In the genomic region with DNA sequence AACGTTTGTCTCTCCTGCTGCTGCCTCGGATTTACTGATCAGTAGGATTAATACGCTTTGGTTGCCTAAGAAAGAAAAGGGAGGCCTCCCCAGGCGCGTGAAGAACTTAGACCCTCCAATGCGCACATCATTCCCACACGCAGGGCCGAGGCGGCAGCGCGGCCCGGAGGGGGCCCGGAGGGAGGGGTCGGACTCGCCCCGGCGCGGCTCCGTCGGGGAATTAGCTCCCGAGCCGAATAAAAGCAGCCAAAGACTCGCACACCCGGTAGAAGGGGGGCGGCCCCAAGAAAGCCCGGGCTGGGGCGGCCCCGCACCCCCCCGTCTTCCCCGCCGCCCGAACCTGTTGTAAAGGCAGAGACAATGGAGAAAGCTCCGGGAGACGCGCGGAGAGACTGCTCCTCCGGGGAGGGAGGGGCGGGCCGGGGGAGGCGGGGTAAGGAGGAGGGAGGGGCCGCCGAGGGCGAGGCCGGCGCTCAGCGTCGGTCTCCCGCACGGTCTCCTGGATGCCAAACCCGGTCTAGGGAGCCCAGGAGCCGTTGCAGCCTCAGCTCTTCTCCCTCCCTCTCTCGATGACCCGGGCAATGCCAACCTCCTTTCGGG, we compare ENCODE assay signal across 8 cellular contexts. TPM values are rescaled to one million over a fixed set of nuclear protein-coding genes. Genes with fewer than 3 reads are reported as not detected.
DNase-seq lines count a peak whose midpoint lies in the region; ATAC-seq and TF ChIP-seq lines count a peak whose summit lies in the region.

A gene (minus strand): TSS at position 362 of the 600 bp plus-strand sequence. CDS start 446 bp downstream, outside the sequence.

- peaks cover 13 to 25% (median 14%) of the 10 kb centered on the region in 4 donors for H3K4me1 Mint-ChIP-seq in CD4-positive, CD25-positive, alpha-beta regulatory T cell
- peaks cover 14% of the 10 kb centered on the region for H3K4me1 Mint-ChIP-seq in endodermal cell

- H3K27me3 Mint-ChIP-seq in CD4-positive, CD25-positive, alpha-beta regulatory T cell = peaks cover 59% of the 10 kb centered on the region
- peaks cover 39% of the 10 kb centered on the region for H3K27me3 Mint-ChIP-seq in endodermal cell (ENCODE audit: insufficient read depth)

- H3K36me3 ChIP-seq in CD4-positive, CD25-positive, alpha-beta regulatory T cell (ENCODE audit: control insufficient read depth, insufficient read depth, low read length) = no peaks in the 10 kb centered on the region
- no peaks in the 10 kb centered on the region for H3K36me3 ChIP-seq in endodermal cell (ENCODE audit: control insufficient read depth, insufficient read depth, low read length)
- no peaks in the 10 kb centered on the region for H3K36me3 ChIP-seq in mucosa of stomach (ENCODE audit: control insufficient read depth, insufficient read depth, low read length)

- peak within 1 kb of the TSS; percentile 82 to 92 (median 88) for H3K4me3 Mint-ChIP-seq in CD4-positive, CD25-positive, alpha-beta regulatory T cell
- peak within 1 kb of the TSS; percentile 73 for H3K4me3 Mint-ChIP-seq in endodermal cell

- DNase-seq in CD4-positive, CD25-positive, alpha-beta regulatory T cell = peak; percentile 13 to 32 (median 25)
- DNase-seq in H4 (ENCODE audit: low spot score) (peak; percentile 27), NCI-H524 (lab: John Stamatoyannopoulos, UW) (peak; percentile 83 to 84), endodermal cell (peak; percentile 96)
- peak; percentile 73 for DNase-seq in activated CD8-positive, alpha-beta memory T cell treated with anti-CD3 and anti-CD28 coated beads, Interleukin-2, amount 50 U/mL, for 4 hours
- DNase-seq in stimulated activated CD8-positive, alpha-beta memory T cell treated with anti-CD3 and anti-CD28 coated beads, Interleukin-7, amount 100 ng/mL, for 4 hours (ENCODE audit: low read depth in 2 of 2) = peak; percentile 51 to 64

- peaks cover 4 to 8% of the 10 kb centered on the region in 2 experiments for H3K9me3 ChIP-seq in CD4-positive, CD25-positive, alpha-beta regulatory T cell (ENCODE audit: control insufficient read depth in 2 of 2, low read length in 2 of 2)
- H3K9me3 ChIP-seq in endodermal cell (ENCODE audit: control insufficient read depth, low read length) (peaks cover 4% of the 10 kb centered on the region), mucosa of stomach (ENCODE audit: control insufficient read depth, low read length) (no peaks in the 10 kb centered on the region)

- no peak within 1 kb of the TSS for H3K27ac ChIP-seq in CD4-positive, CD25-positive, alpha-beta regulatory T cell (ENCODE audit: insufficient read depth, low read length, poor library complexity, severe bottlenecking)
- peak within 1 kb of the TSS; percentile 67 for H3K27ac ChIP-seq in endodermal cell (ENCODE audit: low read depth, low read length)

- ATAC-seq in CD4-positive, CD25-positive, alpha-beta regulatory T cell (ENCODE audit: low read depth in 2 of 2) = peak; percentile 27 to 57
- ATAC-seq in GM21367 (IDR thresholded peaks at IDR 0.05; ENCODE audit: unreplicated experiment) = no peak

- peak within 1 kb of the TSS; percentile 23 for H3K9ac ChIP-seq in endodermal cell (ENCODE audit: extremely low read depth, low read length, poor library complexity, severe bottlenecking)
- H3K9ac ChIP-seq in mucosa of stomach (ENCODE audit: low read length) = no peak within 1 kb of the TSS

- H3K27me3 ChIP-seq in CD4-positive, CD25-positive, alpha-beta regulatory T cell (ENCODE audit: control insufficient read depth, insufficient read depth, low read length) = peaks cover 45% of the 10 kb centered on the region
- H3K27me3 ChIP-seq in endodermal cell (ENCODE audit: control insufficient read depth, insufficient read depth, low read length, poor library complexity, severe bottlenecking) (peaks cover 31% of the 10 kb centered on the region), mucosa of stomach (ENCODE audit: control insufficient read depth, insufficient read depth, low read length) (peaks cover 34% of the 10 kb centered on the region)

- peak within 1 kb of the TSS in 2 of 3 donors; percentile 19 to 87 for H3K27ac Mint-ChIP-seq in CD4-positive, CD25-positive, alpha-beta regulatory T cell
- H3K27ac Mint-ChIP-seq in endodermal cell = peak within 1 kb of the TSS; percentile 57

- peaks cover 25% of the 10 kb centered on the region for H3K4me1 ChIP-seq in CD4-positive, CD25-positive, alpha-beta regulatory T cell (ENCODE audit: control insufficient read depth, insufficient read depth, low read length, poor library complexity, severe bottlenecking)
- H3K4me1 ChIP-seq in endodermal cell (ENCODE audit: control insufficient read depth, insufficient read depth, low read length) = peaks cover 5% of the 10 kb centered on the region
- H3K4me1 ChIP-seq in mucosa of stomach (ENCODE audit: control insufficient read depth, insufficient read depth, low read length) = peaks cover 13% of the 10 kb centered on the region

- peaks cover 0 to 22% (median 7%) of the 10 kb centered on the region in 7 donors for H3K9me3 Mint-ChIP-seq in CD4-positive, CD25-positive, alpha-beta regulatory T cell
- peaks cover 3% of the 10 kb centered on the region for H3K9me3 Mint-ChIP-seq in endodermal cell

- H3K4me3 ChIP-seq in CD4-positive, CD25-positive, alpha-beta regulatory T cell (ENCODE audit: low read depth, low read length) = peak within 1 kb of the TSS; percentile 74
- H3K4me3 ChIP-seq in endodermal cell (ENCODE audit: low read length) (peak within 1 kb of the TSS; percentile 86), mucosa of stomach (ENCODE audit: low read length) (peak within 1 kb of the TSS; percentile 8)

- WGBS in endodermal cell (ENCODE audit: insufficient coverage in 1 of 2, insufficient read length in 1 of 2), 2 experiments = 0% methylated on average over 6 to 54 of the region's 54 CpGs

- TF ChIP-seq CTCF in endodermal cell (conservative IDR thresholded peaks at IDR 0.05) = no peak

- H3K36me3 Mint-ChIP-seq in CD4-positive, CD25-positive, alpha-beta regulatory T cell = no peaks in the 10 kb centered on the region
- no peaks in the 10 kb centered on the region for H3K36me3 Mint-ChIP-seq in endodermal cell (ENCODE audit: low read depth)

RNA-seq across cellular contexts. Expression of the gene that starts here (rescaled TPM):
- total RNA-seq in CD4-positive, CD25-positive, alpha-beta regulatory T cell = 11.9 TPM
- polyA plus RNA-seq in CD4-positive, CD25-positive, alpha-beta regulatory T cell = 1 to 10 TPM; 1.2 to 5.0 (median 3.0) TPM
- 6.7 and 9.2 TPM in 2 replicates for total RNA-seq in H4 (2014; rRNA removed; shearing (Covaris generic))
- 1 to 10 TPM; 5.1 to 6.9 TPM for total RNA-seq in endodermal cell
- 52.8 TPM for polyA plus RNA-seq in endodermal cell (2013, experiment 1 of 2)
- polyA plus RNA-seq in endodermal cell (2013, experiment 2 of 2) = 44.1 TPM

Comparison
In these comparisons a context has a peak if more than half of its experiments do, and no peak if none do; other contexts are left out.
1. DNase-seq: peak in every context shown above with its lines; median percentile 96 in endodermal cell; 84 in NCI-H524; 73 in activated CD8-positive, alpha-beta memory T cell treated with anti-CD3 and anti-CD28 coated beads, Interleukin-2, amount 50 U/mL, for 4 hours; 58 in stimulated activated CD8-positive, alpha-beta memory T cell treated with anti-CD3 and anti-CD28 coated beads, Interleukin-7, amount 100 ng/mL, for 4 hours; 27 in H4; 25 in CD4-positive, CD25-positive, alpha-beta regulatory T cell.
2. H3K4me3 ChIP-seq: peak in every context shown above with its lines; median percentile 86 in endodermal cell; 74 in CD4-positive, CD25-positive, alpha-beta regulatory T cell; 8 in mucosa of stomach.